Comparison of ENCODE assay signal across 19 cellular contexts in the genomic region with DNA sequence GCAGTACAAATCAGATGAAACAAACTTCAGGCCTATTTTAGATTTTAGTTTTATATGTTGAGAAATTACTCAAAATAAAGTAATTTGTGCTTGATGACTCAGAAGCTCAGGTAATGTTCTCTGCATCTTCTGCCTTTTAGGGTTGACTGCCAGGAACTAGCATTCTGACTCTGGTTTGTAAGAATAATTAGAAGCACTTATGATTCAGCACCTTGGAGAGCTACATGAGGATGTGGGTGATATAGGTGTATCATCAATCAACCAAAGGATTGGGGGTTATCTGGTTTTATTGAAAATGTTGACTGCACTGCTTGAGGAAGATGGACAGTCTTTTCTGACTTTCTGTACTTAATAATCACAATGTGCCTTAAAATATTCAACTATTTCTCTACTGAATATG.
A peak's percentile ranks its signal among the peaks of the same experiment; 100 is the strongest.
DNase-seq lines count a peak whose midpoint lies in the region; ATAC-seq, FAIRE-seq and TF ChIP-seq lines count a peak whose summit lies in the region.
"Had no signal": no experiment of that assay in that cellular context is flagged by ENCODE, and none has a peak within 500 bp of the region (broad histone marks: within the 10 kb centered on the region; RNA-seq: fewer than 3 reads in every experiment).

No MANE protein-coding gene starts in this region.

- H3K27ac Mint-ChIP-seq in astrocyte (ENCODE audit: unreplicated experiment): no peak overlapping the region
- H3K27ac Mint-ChIP-seq: stimulated activated naive CD8-positive, alpha-beta T cell treated with anti-CD3 and anti-CD28 coated beads, Interleukin-15, amount 100 ng/mL, for 72 hours had no signal

- TF ChIP-seq RAD21 in Ishikawa (IDR thresholded peaks at IDR 0.05; ENCODE audit: low read depth): no peak

- no peaks in the 10 kb centered on the region for H3K36me3 Mint-ChIP-seq in astrocyte (ENCODE audit: low read depth, unreplicated experiment)

- H3K36me3 ChIP-seq in astrocyte (ENCODE audit: insufficient read depth, low read length) (no peaks in the 10 kb centered on the region), transverse colon (no peaks in the 10 kb centered on the region)
- H3K36me3 ChIP-seq: BLaER1 treated with 17β-estradiol and CSF1 and Interleukin-3, amounts not matched to agents 10 nM and 100 nM had no signal

- no peaks in the 10 kb centered on the region for H3K79me2 ChIP-seq in astrocyte (ENCODE audit: insufficient read depth, low read length)
- H3K79me2 ChIP-seq: parathyroid adenoma had no signal

- no peak overlapping the region for H2AFZ ChIP-seq in astrocyte (ENCODE audit: low read depth, low read length)
- H2AFZ ChIP-seq: parathyroid adenoma had no signal

- H3K4me2 ChIP-seq in astrocyte (ENCODE audit: low read length): no peak overlapping the region
- H3K4me2 ChIP-seq: BLaER1 treated with 17β-estradiol and CSF1 and Interleukin-3, amounts not matched to agents 10 nM and 100 nM had no signal

- H3K9ac ChIP-seq in astrocyte (ENCODE audit: low read length): no peak overlapping the region
- H3K9ac ChIP-seq: BLaER1 treated with 17β-estradiol and CSF1 and Interleukin-3, amounts not matched to agents 10 nM and 100 nM; parathyroid adenoma had no signal

- H3K9me3 ChIP-seq in astrocyte (ENCODE audit: insufficient read depth, low read depth, low read length) (peaks cover 4% of the 10 kb centered on the region), transverse colon (peaks cover 0 to 3% of the 10 kb centered on the region in 2 donors)
- H3K9me3 ChIP-seq: BLaER1 treated with 17β-estradiol and CSF1 and Interleukin-3, amounts not matched to agents 10 nM and 100 nM had no signal

- TF ChIP-seq CTCF in GM12865 (IDR thresholded peaks at IDR 0.05; ENCODE audit: insufficient read depth, low read depth, low read length, missing control alignments) (no peak), astrocyte (IDR thresholded peaks at IDR 0.05; ENCODE audit: insufficient read depth, low read depth, low read length) (no peak), transverse colon (IDR thresholded peaks at IDR 0.05) (no peak)

- H3K27ac ChIP-seq in astrocyte (ENCODE audit: low read depth, low read length) (no peak overlapping the region), transverse colon (no peak overlapping the region)
- H3K27ac ChIP-seq: BLaER1 treated with 17β-estradiol and CSF1 and Interleukin-3, amounts not matched to agents 10 nM and 100 nM; parathyroid adenoma had no signal

- no peak overlapping the region for H3K4me3 Mint-ChIP-seq in astrocyte (ENCODE audit: unreplicated experiment)
- H3K4me3 Mint-ChIP-seq: stimulated activated naive CD8-positive, alpha-beta T cell treated with anti-CD3 and anti-CD28 coated beads, Interleukin-15, amount 100 ng/mL, for 72 hours had no signal

- no peaks in the 10 kb centered on the region for H3K4me1 ChIP-seq in astrocyte (ENCODE audit: insufficient read depth, low read length)
- no peaks in the 10 kb centered on the region for H3K4me1 ChIP-seq in transverse colon
- H3K4me1 ChIP-seq: BLaER1 treated with 17β-estradiol and CSF1 and Interleukin-3, amounts not matched to agents 10 nM and 100 nM; parathyroid adenoma had no signal

- H3K9me3 Mint-ChIP-seq in astrocyte (ENCODE audit: unreplicated experiment): no peaks in the 10 kb centered on the region
- H3K9me3 Mint-ChIP-seq: stimulated activated naive CD8-positive, alpha-beta T cell treated with anti-CD3 and anti-CD28 coated beads, Interleukin-15, amount 100 ng/mL, for 72 hours had no signal

- TF ChIP-seq EP300 in Ishikawa (IDR thresholded peaks at IDR 0.05; ENCODE audit: borderline replicate concordance) (no peak), transverse colon (IDR thresholded peaks at IDR 0.05; ENCODE audit: low read depth) (no peak)

- no peak for TF ChIP-seq POLR2A in transverse colon (IDR thresholded peaks at IDR 0.05)

- DNase-seq in GM12865 (ENCODE audit: low read depth) (peak; percentile 24), astrocyte (ENCODE audit: low read depth) (peak; percentile 4), left kidney (ENCODE audit: low read depth, low spot score) (peak; percentile 64), kidney glomerular epithelial cell (lab: John Stamatoyannopoulos, UW) (no peak), transverse colon (no peak)
- DNase-seq: activated CD4-positive, alpha-beta T cell treated with anti-CD3 and anti-CD28 coated beads for 4 hours; activated T-cell treated with anti-CD3 and anti-CD28 coated beads, Interleukin-2, amount 50 U/mL, for 1 hour; DMS79 treated with DMSO at 0.1 percent for 48 hours; glutamatergic neuron; kidney; NCI-H2029; stimulated activated CD4-positive, alpha-beta T cell treated with anti-CD3 and anti-CD28 coated beads, Interleukin-12 subunit alpha, Interleukin-12 subunit beta, amount 100 ng/mL, for 4 hours; stimulated activated naive CD8-positive, alpha-beta T cell treated with anti-CD3 and anti-CD28 coated beads, Interleukin-15, amount 100 ng/mL, for 72 hours had no signal

- in situ Hi-C loops in transverse colon (cut with MboI; ENCODE audit: low pct_ligation_motif_present in 1 of 4, low pct_unique_long_range_greater_than_20kb in 1 of 4, low sequenced_read_pairs in 3 of 4): no loop called here

- no peak for FAIRE-seq in astrocyte (lab: Jason Lieb, UNC)
- FAIRE-seq: endometrium, kidney, urothelium cell line had no signal

- no peaks in the 10 kb centered on the region for H4K20me1 ChIP-seq in astrocyte (ENCODE audit: insufficient read depth, low read length)
- H4K20me1 ChIP-seq: BLaER1 treated with 17β-estradiol and CSF1 and Interleukin-3, amounts not matched to agents 10 nM and 100 nM had no signal

- H3K27me3 ChIP-seq in astrocyte (ENCODE audit: insufficient read depth, low read length) (no peaks in the 10 kb centered on the region), transverse colon (no peaks in the 10 kb centered on the region)
- H3K27me3 ChIP-seq: BLaER1 treated with 17β-estradiol and CSF1 and Interleukin-3, amounts not matched to agents 10 nM and 100 nM had no signal

- ATAC-seq in esophagus mucosa: no peak
- ATAC-seq: stimulated activated naive CD8-positive, alpha-beta T cell treated with anti-CD3 and anti-CD28 coated beads, Interleukin-15, amount 100 ng/mL, for 72 hours had no signal

- H3K4me1 Mint-ChIP-seq in astrocyte (ENCODE audit: low read depth, unreplicated experiment): no peaks in the 10 kb centered on the region
- H3K4me1 Mint-ChIP-seq: stimulated activated naive CD8-positive, alpha-beta T cell treated with anti-CD3 and anti-CD28 coated beads, Interleukin-15, amount 100 ng/mL, for 72 hours had no signal

- H3K27me3 Mint-ChIP-seq in astrocyte (ENCODE audit: low read depth, unreplicated experiment): no peaks in the 10 kb centered on the region
- H3K27me3 Mint-ChIP-seq: stimulated activated naive CD8-positive, alpha-beta T cell treated with anti-CD3 and anti-CD28 coated beads, Interleukin-15, amount 100 ng/mL, for 72 hours had no signal

- H3K4me3 ChIP-seq in GM12865 (ENCODE audit: low read depth, low read length) (no peak overlapping the region), astrocyte (ENCODE audit: insufficient read depth, low read depth, low read length) (no peak overlapping the region), transverse colon (no peak overlapping the region)
- H3K4me3 ChIP-seq: BLaER1 treated with 17β-estradiol and CSF1 and Interleukin-3, amounts not matched to agents 10 nM and 100 nM had no signal

- intact Hi-C loops in transverse colon (cut with DNase I; ENCODE audit: low total_unique reads): no loop called here

TF ChIP-seq in Ishikawa, 13 proteins besides CTCF, POLR2A, EP300 and RAD21:
- TF ChIP-seq, protein P1, sequence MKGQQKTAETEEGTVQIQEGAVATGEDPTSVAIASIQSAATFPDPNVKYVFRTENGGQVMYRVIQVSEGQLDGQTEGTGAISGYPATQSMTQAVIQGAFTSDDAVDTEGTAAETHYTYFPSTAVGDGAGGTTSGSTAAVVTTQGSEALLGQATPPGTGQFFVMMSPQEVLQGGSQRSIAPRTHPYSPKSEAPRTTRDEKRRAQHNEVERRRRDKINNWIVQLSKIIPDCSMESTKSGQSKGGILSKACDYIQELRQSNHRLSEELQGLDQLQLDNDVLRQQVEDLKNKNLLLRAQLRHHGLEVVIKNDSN (IDR thresholded peaks at IDR 0.05): no peak
- TF ChIP-seq REST (IDR thresholded peaks at IDR 0.05; ENCODE audit: low read depth) (peak; percentile 84), CREB1 (IDR thresholded peaks at IDR 0.05; ENCODE audit: low read depth) (no peak)

Comparison
In these comparisons a context has a peak if more than half of its experiments do, and no peak if none do; other contexts are left out.
1. DNase-seq: peak in GM12865 (single experiment), astrocyte (single experiment) and left kidney (single experiment); none in kidney glomerular epithelial cell (single experiment) and transverse colon (single experiment).